ENCODE assay signal across 2 cellular contexts in genomic region chr16:68749424-68749823, GRCh38.
TF ChIP-seq lines count a peak whose summit lies in the region.

No MANE protein-coding gene starts in this region.

TF ChIP-seq in GM23338, 12 proteins besides CTCF, POLR2A, EP300 and RAD21:
- TF ChIP-seq ZNF331 (CRISPR knock-in tag; IDR thresholded peaks at IDR 0.05; ENCODE audit: low read depth) (no peak), NANOG (IDR thresholded peaks at IDR 0.05; ENCODE audit: borderline replicate concordance) (no peak), ZNF114 (CRISPR knock-in tag; IDR thresholded peaks at IDR 0.05) (no peak), JUNB (IDR thresholded peaks at IDR 0.05; ENCODE audit: unreplicated experiment) (no peak), STAT1 (IDR thresholded peaks at IDR 0.05; ENCODE audit: unreplicated experiment) (no peak)

TF ChIP-seq in HepG2, 621 proteins besides CTCF, POLR2A, EP300 and RAD21 (continues in another document):
- TF ChIP-seq ELF1 (CRISPR knock-in tag; IDR thresholded peaks at IDR 0.05): peak; percentile 41; the same call in 1 of the 2 replicates
- TF ChIP-seq DPF2 (CRISPR knock-in tag; IDR thresholded peaks at IDR 0.05; ENCODE audit: borderline replicate concordance, low read depth): peak; percentile 33; the same call in 1 of the 2 replicates
- TF ChIP-seq SALL1 (CRISPR knock-in tag; IDR thresholded peaks at IDR 0.05): peak; percentile 86
- no peak for TF ChIP-seq ZBTB21 (CRISPR knock-in tag; IDR thresholded peaks at IDR 0.05)
- peak; percentile 29; the same call in 1 of the 2 replicates for TF ChIP-seq BHLHE40 (IDR thresholded peaks at IDR 0.05; ENCODE audit: low read length)
- no peak for TF ChIP-seq LBX2 (CRISPR knock-in tag; IDR thresholded peaks at IDR 0.05; ENCODE audit: borderline replicate concordance)
- no peak for TF ChIP-seq MAZ (IDR thresholded peaks at IDR 0.05; ENCODE audit: borderline replicate concordance, low read depth, low read length)
- TF ChIP-seq MAZ (CRISPR knock-in tag; IDR thresholded peaks at IDR 0.05; ENCODE audit: low read depth): 0 out of 2 replicates have a peak, but pooled peaks have one; percentile 28
- peak; percentile 95 for TF ChIP-seq TBX2 (CRISPR knock-in tag; IDR thresholded peaks at IDR 0.05; ENCODE audit: borderline replicate concordance)
- TF ChIP-seq, protein P1, sequence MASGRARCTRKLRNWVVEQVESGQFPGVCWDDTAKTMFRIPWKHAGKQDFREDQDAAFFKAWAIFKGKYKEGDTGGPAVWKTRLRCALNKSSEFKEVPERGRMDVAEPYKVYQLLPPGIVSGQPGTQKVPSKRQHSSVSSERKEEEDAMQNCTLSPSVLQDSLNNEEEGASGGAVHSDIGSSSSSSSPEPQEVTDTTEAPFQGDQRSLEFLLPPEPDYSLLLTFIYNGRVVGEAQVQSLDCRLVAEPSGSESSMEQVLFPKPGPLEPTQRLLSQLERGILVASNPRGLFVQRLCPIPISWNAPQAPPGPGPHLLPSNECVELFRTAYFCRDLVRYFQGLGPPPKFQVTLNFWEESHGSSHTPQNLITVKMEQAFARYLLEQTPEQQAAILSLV (CRISPR knock-in tag; IDR thresholded peaks at IDR 0.05; ENCODE audit: borderline replicate concordance): 0 out of 2 replicates have a peak, but pooled peaks have one; percentile 27
- no peak for TF ChIP-seq REL (CRISPR knock-in tag; conservative IDR thresholded peaks at IDR 0.05)
- peak; percentile 53; the same call in 1 of the 2 replicates for TF ChIP-seq SPEN (CRISPR knock-in tag; IDR thresholded peaks at IDR 0.05; ENCODE audit: low read depth)
- TF ChIP-seq ZMYM2 (CRISPR knock-in tag; IDR thresholded peaks at IDR 0.05): no peak
- TF ChIP-seq ZHX2 (IDR thresholded peaks at IDR 0.05; ENCODE audit: low read depth): no peak
- TF ChIP-seq ZHX2 (CRISPR knock-in tag; IDR thresholded peaks at IDR 0.05; ENCODE audit: borderline replicate concordance): no peak
- no peak for TF ChIP-seq NFAT5 (CRISPR knock-in tag; IDR thresholded peaks at IDR 0.05)
- TF ChIP-seq MEF2D (CRISPR knock-in tag; IDR thresholded peaks at IDR 0.05): 0 out of 2 replicates have a peak, but pooled peaks have one; percentile 27
- no peak for TF ChIP-seq HDAC6 (IDR thresholded peaks at IDR 0.05; ENCODE audit: low read depth, low read length)
- no peak for TF ChIP-seq CBX2 (IDR thresholded peaks at IDR 0.05; ENCODE audit: low read depth, low read length)
- no peak for TF ChIP-seq CBX2 (CRISPR knock-in tag; IDR thresholded peaks at IDR 0.05; ENCODE audit: low read depth)
- TF ChIP-seq, protein P2, sequence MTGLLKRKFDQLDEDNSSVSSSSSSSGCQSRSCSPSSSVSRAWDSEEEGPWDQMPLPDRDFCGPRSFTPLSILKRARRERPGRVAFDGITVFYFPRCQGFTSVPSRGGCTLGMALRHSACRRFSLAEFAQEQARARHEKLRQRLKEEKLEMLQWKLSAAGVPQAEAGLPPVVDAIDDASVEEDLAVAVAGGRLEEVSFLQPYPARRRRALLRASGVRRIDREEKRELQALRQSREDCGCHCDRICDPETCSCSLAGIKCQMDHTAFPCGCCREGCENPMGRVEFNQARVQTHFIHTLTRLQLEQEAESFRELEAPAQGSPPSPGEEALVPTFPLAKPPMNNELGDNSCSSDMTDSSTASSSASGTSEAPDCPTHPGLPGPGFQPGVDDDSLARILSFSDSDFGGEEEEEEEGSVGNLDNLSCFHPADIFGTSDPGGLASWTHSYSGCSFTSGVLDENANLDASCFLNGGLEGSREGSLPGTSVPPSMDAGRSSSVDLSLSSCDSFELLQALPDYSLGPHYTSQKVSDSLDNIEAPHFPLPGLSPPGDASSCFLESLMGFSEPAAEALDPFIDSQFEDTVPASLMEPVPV (CRISPR knock-in tag; IDR thresholded peaks at IDR 0.05): 0 out of 2 replicates have a peak, but pooled peaks have one; percentile 44
- TF ChIP-seq, protein P3, sequence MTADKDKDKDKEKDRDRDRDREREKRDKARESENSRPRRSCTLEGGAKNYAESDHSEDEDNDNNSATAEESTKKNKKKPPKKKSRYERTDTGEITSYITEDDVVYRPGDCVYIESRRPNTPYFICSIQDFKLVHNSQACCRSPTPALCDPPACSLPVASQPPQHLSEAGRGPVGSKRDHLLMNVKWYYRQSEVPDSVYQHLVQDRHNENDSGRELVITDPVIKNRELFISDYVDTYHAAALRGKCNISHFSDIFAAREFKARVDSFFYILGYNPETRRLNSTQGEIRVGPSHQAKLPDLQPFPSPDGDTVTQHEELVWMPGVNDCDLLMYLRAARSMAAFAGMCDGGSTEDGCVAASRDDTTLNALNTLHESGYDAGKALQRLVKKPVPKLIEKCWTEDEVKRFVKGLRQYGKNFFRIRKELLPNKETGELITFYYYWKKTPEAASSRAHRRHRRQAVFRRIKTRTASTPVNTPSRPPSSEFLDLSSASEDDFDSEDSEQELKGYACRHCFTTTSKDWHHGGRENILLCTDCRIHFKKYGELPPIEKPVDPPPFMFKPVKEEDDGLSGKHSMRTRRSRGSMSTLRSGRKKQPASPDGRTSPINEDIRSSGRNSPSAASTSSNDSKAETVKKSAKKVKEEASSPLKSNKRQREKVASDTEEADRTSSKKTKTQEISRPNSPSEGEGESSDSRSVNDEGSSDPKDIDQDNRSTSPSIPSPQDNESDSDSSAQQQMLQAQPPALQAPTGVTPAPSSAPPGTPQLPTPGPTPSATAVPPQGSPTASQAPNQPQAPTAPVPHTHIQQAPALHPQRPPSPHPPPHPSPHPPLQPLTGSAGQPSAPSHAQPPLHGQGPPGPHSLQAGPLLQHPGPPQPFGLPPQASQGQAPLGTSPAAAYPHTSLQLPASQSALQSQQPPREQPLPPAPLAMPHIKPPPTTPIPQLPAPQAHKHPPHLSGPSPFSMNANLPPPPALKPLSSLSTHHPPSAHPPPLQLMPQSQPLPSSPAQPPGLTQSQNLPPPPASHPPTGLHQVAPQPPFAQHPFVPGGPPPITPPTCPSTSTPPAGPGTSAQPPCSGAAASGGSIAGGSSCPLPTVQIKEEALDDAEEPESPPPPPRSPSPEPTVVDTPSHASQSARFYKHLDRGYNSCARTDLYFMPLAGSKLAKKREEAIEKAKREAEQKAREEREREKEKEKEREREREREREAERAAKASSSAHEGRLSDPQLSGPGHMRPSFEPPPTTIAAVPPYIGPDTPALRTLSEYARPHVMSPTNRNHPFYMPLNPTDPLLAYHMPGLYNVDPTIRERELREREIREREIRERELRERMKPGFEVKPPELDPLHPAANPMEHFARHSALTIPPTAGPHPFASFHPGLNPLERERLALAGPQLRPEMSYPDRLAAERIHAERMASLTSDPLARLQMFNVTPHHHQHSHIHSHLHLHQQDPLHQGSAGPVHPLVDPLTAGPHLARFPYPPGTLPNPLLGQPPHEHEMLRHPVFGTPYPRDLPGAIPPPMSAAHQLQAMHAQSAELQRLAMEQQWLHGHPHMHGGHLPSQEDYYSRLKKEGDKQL (CRISPR knock-in tag; IDR thresholded peaks at IDR 0.05; ENCODE audit: low read depth): peak; percentile 85
- TF ChIP-seq SP2 (CRISPR knock-in tag; IDR thresholded peaks at IDR 0.05): no peak
- peak; percentile 80; the same call in 1 of the 2 replicates for TF ChIP-seq HMG20A (CRISPR knock-in tag; IDR thresholded peaks at IDR 0.05; ENCODE audit: borderline replicate concordance)
- TF ChIP-seq PBX3 (CRISPR knock-in tag; IDR thresholded peaks at IDR 0.05; ENCODE audit: borderline replicate concordance): no peak
- no peak for TF ChIP-seq NFE2L1 (CRISPR knock-in tag; IDR thresholded peaks at IDR 0.05; ENCODE audit: borderline replicate concordance)
- TF ChIP-seq ZNF724P (CRISPR knock-in tag; IDR thresholded peaks at IDR 0.05; ENCODE audit: borderline replicate concordance): 0 out of 2 replicates have a peak, but pooled peaks have one; percentile 50
- TF ChIP-seq GFI1 (CRISPR knock-in tag; IDR thresholded peaks at IDR 0.05; ENCODE audit: borderline replicate concordance): peak; percentile 96
- no peak for TF ChIP-seq EZH2 (conservative IDR thresholded peaks at IDR 0.05; ENCODE audit: low read depth, low read length)
- TF ChIP-seq IKZF4 (CRISPR knock-in tag; IDR thresholded peaks at IDR 0.05; ENCODE audit: borderline replicate concordance, low read depth, not compliant biosample characterization): no peak
- TF ChIP-seq SETDB1 (CRISPR knock-in tag; IDR thresholded peaks at IDR 0.05; ENCODE audit: borderline replicate concordance): no peak
- TF ChIP-seq WIZ (CRISPR knock-in tag; IDR thresholded peaks at IDR 0.05): peak; percentile 60; the same call in 1 of the 2 replicates
- TF ChIP-seq, protein P4, sequence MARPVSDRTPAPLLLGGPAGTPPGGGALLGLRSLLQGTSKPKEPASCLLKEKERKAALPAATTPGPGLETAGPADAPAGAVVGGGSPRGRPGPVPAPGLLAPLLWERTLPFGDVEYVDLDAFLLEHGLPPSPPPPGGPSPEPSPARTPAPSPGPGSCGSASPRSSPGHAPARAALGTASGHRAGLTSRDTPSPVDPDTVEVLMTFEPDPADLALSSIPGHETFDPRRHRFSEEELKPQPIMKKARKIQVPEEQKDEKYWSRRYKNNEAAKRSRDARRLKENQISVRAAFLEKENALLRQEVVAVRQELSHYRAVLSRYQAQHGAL (CRISPR knock-in tag; IDR thresholded peaks at IDR 0.05; ENCODE audit: not compliant biosample characterization): no peak
- TF ChIP-seq GLI4 (CRISPR knock-in tag; IDR thresholded peaks at IDR 0.05; ENCODE audit: borderline replicate concordance): no peak
